8 cellular contexts compared by ENCODE assay signal in the genomic region with DNA sequence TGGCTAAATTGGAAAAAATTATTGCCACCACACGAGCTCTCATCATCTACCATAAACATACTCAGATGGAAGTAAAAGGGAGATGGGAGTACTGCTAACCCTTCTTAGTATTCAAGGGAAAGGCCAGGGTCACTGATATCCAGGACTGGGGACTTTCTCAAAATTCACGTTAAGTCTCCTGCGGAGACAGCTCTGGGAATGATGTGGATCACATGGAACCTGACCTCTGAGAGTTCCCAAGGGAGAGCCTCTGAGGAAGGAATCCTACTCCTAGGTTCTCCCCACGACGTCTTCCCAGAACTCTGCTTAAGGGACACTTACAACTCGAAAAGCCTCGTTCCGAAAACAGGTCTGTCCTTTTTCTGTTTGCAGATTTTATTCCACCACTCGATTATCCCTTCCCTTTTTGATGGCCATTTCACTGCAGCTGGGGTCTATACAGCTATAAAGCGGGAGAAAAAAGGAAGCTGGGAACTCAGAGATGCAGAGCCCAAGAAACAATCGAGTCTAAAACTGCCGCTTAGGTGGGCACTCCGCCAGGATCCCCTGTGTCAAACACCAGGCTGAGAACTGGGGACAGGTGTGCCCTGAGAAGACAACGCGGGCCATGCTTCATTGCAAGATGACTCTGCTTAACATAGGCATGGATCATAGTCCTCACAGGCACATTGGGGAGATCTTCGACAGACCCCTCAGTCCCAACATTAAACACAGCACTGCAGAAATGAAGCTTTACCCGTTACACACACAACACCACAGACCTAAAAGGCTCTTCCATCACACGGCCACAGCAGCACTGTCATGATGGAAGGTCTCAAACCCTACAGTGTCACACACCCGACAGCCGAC.
DNase-seq lines count a peak whose midpoint lies in the region; ATAC-seq and TF ChIP-seq lines count a peak whose summit lies in the region.

No MANE protein-coding gene starts in this region.

- no peaks in the 10 kb centered on the region for H3K9me3 ChIP-seq in Loucy (ENCODE audit: insufficient read depth, low read depth, low read length)

- ATAC-seq in stimulated activated memory B cell treated with anti-CD40 and anti-IgM and Interleukin-4, amounts not matched to agents 10 μg/mL and 1 μg/mL and 100 μg/mL, for 72 hours = no peak
- no peak for ATAC-seq in GM18861 (IDR thresholded peaks at IDR 0.05; ENCODE audit: unreplicated experiment)

- peak overlapping the region; percentile 94 for H3K9ac ChIP-seq in Loucy (ENCODE audit: low read depth, low read length, poor library complexity, severe bottlenecking)

- H3K4me3 ChIP-seq in Loucy (ENCODE audit: low read length, poor library complexity, severe bottlenecking) = peak overlapping the region; percentile 96

- peaks cover 20% of the 10 kb centered on the region; the same call in 1 of the 2 replicates for H3K36me3 ChIP-seq in Loucy (ENCODE audit: insufficient read depth, low read length)

- peaks cover 7% of the 10 kb centered on the region for H4K20me1 ChIP-seq in Loucy (ENCODE audit: insufficient read depth, low read length, poor library complexity, severe bottlenecking)

- TF ChIP-seq CTCF in Loucy (conservative IDR thresholded peaks at IDR 0.05; ENCODE audit: low read length) = no peak

- H3K9me2 ChIP-seq in Loucy (replicated peaks; ENCODE audit: low read depth, low read length) = no peaks in the 10 kb centered on the region

- peaks cover 31% of the 10 kb centered on the region for H3K4me1 Mint-ChIP-seq in T-helper 1 cell treated with Interleukin-12 subunit alpha and Interleukin-12 subunit beta and Interleukin-4 antibody, amounts not matched to agents 30 μg/mL and 1 μg/mL, for 36 hours (ENCODE audit: low read depth)
- peaks cover 36% of the 10 kb centered on the region for H3K4me1 Mint-ChIP-seq in stimulated activated memory B cell treated with anti-CD40 and anti-IgM and Interleukin-4, amounts not matched to agents 10 μg/mL and 1 μg/mL and 100 μg/mL, for 72 hours

- peak overlapping the region; percentile 97 for H3K4me3 Mint-ChIP-seq in T-helper 1 cell treated with Interleukin-12 subunit alpha and Interleukin-12 subunit beta and Interleukin-4 antibody, amounts not matched to agents 30 μg/mL and 1 μg/mL, for 36 hours
- peak overlapping the region; percentile 96 for H3K4me3 Mint-ChIP-seq in stimulated activated memory B cell treated with anti-CD40 and anti-IgM and Interleukin-4, amounts not matched to agents 10 μg/mL and 1 μg/mL and 100 μg/mL, for 72 hours

- H3K36me3 Mint-ChIP-seq in T-helper 1 cell treated with Interleukin-12 subunit alpha and Interleukin-12 subunit beta and Interleukin-4 antibody, amounts not matched to agents 30 μg/mL and 1 μg/mL, for 36 hours (ENCODE audit: low read depth) = peaks cover 58% of the 10 kb centered on the region
- H3K36me3 Mint-ChIP-seq in stimulated activated memory B cell treated with anti-CD40 and anti-IgM and Interleukin-4, amounts not matched to agents 10 μg/mL and 1 μg/mL and 100 μg/mL, for 72 hours = peaks cover 63% of the 10 kb centered on the region

- DNase-seq in T-helper 1 cell (no peak), astrocyte of the hippocampus (ENCODE audit: low read depth, low spot score) (peak; percentile 2), inferior parietal cortex (ENCODE audit: extremely low spot score) (peak; percentile 21), middle frontal gyrus (ENCODE audit: extremely low spot score, low spot score) (no peak)

- H3K27me3 Mint-ChIP-seq in T-helper 1 cell treated with Interleukin-12 subunit alpha and Interleukin-12 subunit beta and Interleukin-4 antibody, amounts not matched to agents 30 μg/mL and 1 μg/mL, for 36 hours (ENCODE audit: low read depth) = peaks cover 4% of the 10 kb centered on the region
- H3K27me3 Mint-ChIP-seq in stimulated activated memory B cell treated with anti-CD40 and anti-IgM and Interleukin-4, amounts not matched to agents 10 μg/mL and 1 μg/mL and 100 μg/mL, for 72 hours = no peaks in the 10 kb centered on the region

- peaks cover 48% of the 10 kb centered on the region for H3K9me3 Mint-ChIP-seq in T-helper 1 cell treated with Interleukin-12 subunit alpha and Interleukin-12 subunit beta and Interleukin-4 antibody, amounts not matched to agents 30 μg/mL and 1 μg/mL, for 36 hours
- peaks cover 6% of the 10 kb centered on the region for H3K9me3 Mint-ChIP-seq in stimulated activated memory B cell treated with anti-CD40 and anti-IgM and Interleukin-4, amounts not matched to agents 10 μg/mL and 1 μg/mL and 100 μg/mL, for 72 hours

- H3K27me3 ChIP-seq in Loucy (ENCODE audit: insufficient read depth, low read length, poor library complexity, severe bottlenecking) = no peaks in the 10 kb centered on the region

- peaks cover 53% of the 10 kb centered on the region for H3K79me2 ChIP-seq in Loucy (ENCODE audit: insufficient read depth, low read length)

- H3K4me2 ChIP-seq in Loucy (ENCODE audit: low read depth, low read length, poor library complexity, severe bottlenecking) = peak overlapping the region; percentile 90

- no peaks in the 10 kb centered on the region for H3F3A ChIP-seq in Loucy (ENCODE audit: low read depth)

- H2AFZ ChIP-seq in Loucy (ENCODE audit: low read length) = peak overlapping the region; percentile 95

- peak overlapping the region; percentile 96 for H3K27ac Mint-ChIP-seq in T-helper 1 cell treated with Interleukin-12 subunit alpha and Interleukin-12 subunit beta and Interleukin-4 antibody, amounts not matched to agents 30 μg/mL and 1 μg/mL, for 36 hours
- peak overlapping the region; percentile 87 for H3K27ac Mint-ChIP-seq in stimulated activated memory B cell treated with anti-CD40 and anti-IgM and Interleukin-4, amounts not matched to agents 10 μg/mL and 1 μg/mL and 100 μg/mL, for 72 hours

- H3K4me1 ChIP-seq in Loucy (ENCODE audit: insufficient read depth, low read length, poor library complexity, severe bottlenecking) = peaks cover 16% of the 10 kb centered on the region

Comparison
In these comparisons a context has a peak if more than half of its experiments do, and no peak if none do; other contexts are left out.
1. DNase-seq: peak in astrocyte of the hippocampus (single experiment) and inferior parietal cortex (single experiment); none in T-helper 1 cell (0 of 5) and middle frontal gyrus (single experiment).